ENCODE assay signal across 29 cellular contexts in the genomic region with DNA sequence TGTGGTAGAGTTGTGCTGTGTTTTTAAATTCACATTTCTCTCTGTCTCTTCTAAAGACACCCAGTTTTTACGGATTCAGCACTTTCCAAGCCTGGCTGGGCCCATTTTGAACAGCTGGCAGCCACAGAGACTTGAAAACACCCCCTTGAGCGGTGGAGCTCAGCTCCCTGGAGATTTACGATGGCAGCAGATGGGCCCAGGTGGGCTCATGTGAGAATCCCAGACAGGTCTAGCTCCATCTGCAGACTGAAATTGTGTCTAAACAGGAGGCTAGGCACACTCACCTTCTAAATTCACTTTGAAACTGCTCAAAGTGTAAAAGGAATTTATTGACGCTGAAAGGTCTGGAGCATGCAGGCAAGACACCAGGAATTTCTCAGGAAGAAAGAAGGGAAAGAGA.
DNase-seq lines count a peak whose midpoint lies in the region; ATAC-seq, FAIRE-seq and TF ChIP-seq lines count a peak whose summit lies in the region.
"Had no signal": no experiment of that assay in that cellular context is flagged by ENCODE, and none has a peak within 500 bp of the region (broad histone marks: within the 10 kb centered on the region; RNA-seq: fewer than 3 reads in every experiment).

No MANE protein-coding gene starts in this region.

- H3F3A ChIP-seq in neural progenitor cell (ENCODE audit: low read depth): peaks cover 31% of the 10 kb centered on the region

- H4K20me1 ChIP-seq in K562 (replicated peaks; ENCODE audit: control insufficient read depth, insufficient read depth, low read length): no peaks in the 10 kb centered on the region
- H4K20me1 ChIP-seq in neural progenitor cell (ENCODE audit: low read depth): no peaks in the 10 kb centered on the region

- in situ Hi-C loops in K562 (cut with MboI): no loop called here

- 0 out of 4 replicates have a peak, but pooled peaks of 1 of the 2 experiments have one; percentile 2 for TF ChIP-seq RAD21 in K562 (CRISPR knock-in tag; conservative IDR thresholded peaks at IDR 0.05 in 1 of 2, IDR thresholded peaks at IDR 0.05 in 1 of 2)

- no peak for TF ChIP-seq EP300 in K562 (IDR thresholded peaks at IDR 0.05; ENCODE audit: low read length)

- no peak overlapping the region for H3K27ac Mint-ChIP-seq in neural progenitor cell
- H3K27ac Mint-ChIP-seq: activated naive CD8-positive, alpha-beta T cell treated with anti-CD3 and anti-CD28 coated beads, Interleukin-2, amount 50 U/mL, for 24 hours; CD4-positive, alpha-beta T cell; immature natural killer cell; stimulated activated naive B cell treated with anti-CD40 and anti-IgM and Interleukin-4, amounts not matched to agents 10 μg/mL and 1 μg/mL and 100 μg/mL, for 72 hours had no signal

- WGBS in K562 (ENCODE audit: insufficient coverage, low coverage, missing lambda C conversion rate): 70% methylated on average over 4 of the region's 4 CpGs

- no TSS peak for BruUV-seq in K562 (replicated peaks; lab: Mats Ljungman, UMichigan)

- no peak overlapping the region; a peak in 1 of 4 replicates for H3K9ac ChIP-seq in K562 (ENCODE audit: insufficient read depth in 1 of 2, low read depth in 2 of 2, low read length in 2 of 2)
- no peak overlapping the region for H3K9ac ChIP-seq in neural progenitor cell

- peak; percentile 50 for DNase-seq in DMS 273 (lab: John Stamatoyannopoulos, UW; ENCODE audit: unreplicated experiment)
- DNase-seq in DMS 273 treated with DMSO at 0.1 percent for 48 hours (lab: John Stamatoyannopoulos, UW): no peak
- DNase-seq in NCI-H2171 (lab: John Stamatoyannopoulos, UW): peak; percentile 90
- no peak for DNase-seq in K562 (ENCODE audit: extremely low read depth in 1 of 4, low spot score in 3 of 4)
- no peak for DNase-seq in neural progenitor cell (ENCODE audit: low spot score)
- DNase-seq in NK-92 treated with Interleukin-12 subunit alpha and Interleukin-12 subunit beta, amount 100 ng/mL, for 24 hours (lab: John Stamatoyannopoulos, UW): no peak
- no peak for DNase-seq in hypothalamus (lab: John Stamatoyannopoulos, UW)
- DNase-seq: activated CD4-positive, alpha-beta T cell treated with anti-CD3 and anti-CD28 coated beads for 4 hours; activated CD8-positive, alpha-beta memory T cell treated with anti-CD3 and anti-CD28 coated beads for 24 hours; activated effector memory CD4-positive, alpha-beta T cell treated with Interleukin-2 at 50 U/mL for 16 hours; activated naive CD8-positive, alpha-beta T cell treated with anti-CD3 and anti-CD28 coated beads, Interleukin-2, amount 50 U/mL, for 24 hours; CD4-positive, alpha-beta T cell; dermis blood vessel endothelial cell; gastrocnemius medialis; immature natural killer cell; left ventricle myocardium superior; NCI-H1092; NCI-H2107; NCI-H510A treated with DMSO at 0.1 percent for 48 hours; occipital lobe; OCI-M1; stimulated activated naive B cell treated with anti-CD40 and anti-IgM and Interleukin-4, amounts not matched to agents 10 μg/mL and 1 μg/mL and 100 μg/mL, for 72 hours; T-helper 2 cell had no signal

- no peak for TF ChIP-seq CTCF in K562 (IDR thresholded peaks at IDR 0.05 in 2 of 3, conservative IDR thresholded peaks at IDR 0.05 in 1 of 3; ENCODE audit: insufficient read depth in 2 of 3, low read depth in 1 of 3, low read length in 3 of 3)
- TF ChIP-seq CTCF in neural progenitor cell (IDR thresholded peaks at IDR 0.05): no peak

- intact Hi-C loops in K562 (cut with micrococcal nuclease): no loop called here

- H3K27ac ChIP-seq in K562 (ENCODE audit: extremely low read depth, low read depth, low read length) (no peak overlapping the region), neural progenitor cell (no peak overlapping the region)
- H3K27ac ChIP-seq: 22Rv1, gastrocnemius medialis, suprapubic skin had no signal

- no peaks in the 10 kb centered on the region for H3K36me3 Mint-ChIP-seq in neural progenitor cell
- H3K36me3 Mint-ChIP-seq: immature natural killer cell; stimulated activated naive B cell treated with anti-CD40 and anti-IgM and Interleukin-4, amounts not matched to agents 10 μg/mL and 1 μg/mL and 100 μg/mL, for 72 hours had no signal

- ATAC-seq in K562 (no peak), GM18868 (IDR thresholded peaks at IDR 0.05; ENCODE audit: unreplicated experiment) (no peak)
- ATAC-seq: activated naive CD8-positive, alpha-beta T cell treated with anti-CD3 and anti-CD28 coated beads, Interleukin-2, amount 50 U/mL, for 24 hours; gastrocnemius medialis; HepG2; left ventricle myocardium superior; stimulated activated naive B cell treated with anti-CD40 and anti-IgM and Interleukin-4, amounts not matched to agents 10 μg/mL and 1 μg/mL and 100 μg/mL, for 72 hours had no signal

- peaks cover 7% of the 10 kb centered on the region; the same call in 1 of the 2 replicates for H3K9me3 ChIP-seq in K562 (replicated peaks; ENCODE audit: control insufficient read depth, insufficient read depth, low read depth, low read length)
- peaks cover 4% of the 10 kb centered on the region for H3K9me3 ChIP-seq in neural progenitor cell (ENCODE audit: low read depth)
- H3K9me3 ChIP-seq: gastrocnemius medialis, suprapubic skin had no signal

- H3K4me3 ChIP-seq in K562 (no peak overlapping the region), neural progenitor cell (no peak overlapping the region)
- H3K4me3 ChIP-seq: gastrocnemius medialis, suprapubic skin had no signal

- no peak for FAIRE-seq in K562 (lab: Jason Lieb, UNC)
- FAIRE-seq: endometrium, HepG2 had no signal

- no peaks in the 10 kb centered on the region for H3K9me1 ChIP-seq in K562 (ENCODE audit: control insufficient read depth, insufficient read depth, low read length)

- H3K4me2 ChIP-seq in K562 (ENCODE audit: insufficient read depth, low read length): no peak overlapping the region
- H3K4me2 ChIP-seq in neural progenitor cell: peak overlapping the region; percentile 74

- peaks cover 42% of the 10 kb centered on the region for H3K4me1 Mint-ChIP-seq in neural progenitor cell
- H3K4me1 Mint-ChIP-seq: activated naive CD8-positive, alpha-beta T cell treated with anti-CD3 and anti-CD28 coated beads, Interleukin-2, amount 50 U/mL, for 24 hours; central memory CD8-positive, alpha-beta T cell; immature natural killer cell had no signal

- H3K4me3 Mint-ChIP-seq in neural progenitor cell: peak overlapping the region; percentile 17
- H3K4me3 Mint-ChIP-seq: activated naive CD8-positive, alpha-beta T cell treated with anti-CD3 and anti-CD28 coated beads, Interleukin-2, amount 50 U/mL, for 24 hours; CD4-positive, alpha-beta T cell; central memory CD8-positive, alpha-beta T cell; immature natural killer cell; stimulated activated naive B cell treated with anti-CD40 and anti-IgM and Interleukin-4, amounts not matched to agents 10 μg/mL and 1 μg/mL and 100 μg/mL, for 72 hours had no signal

- peaks cover 66% of the 10 kb centered on the region for H3K27me3 Mint-ChIP-seq in neural progenitor cell (ENCODE audit: insufficient read depth, low read depth)
- H3K27me3 Mint-ChIP-seq: activated naive CD8-positive, alpha-beta T cell treated with anti-CD3 and anti-CD28 coated beads, Interleukin-2, amount 50 U/mL, for 24 hours; CD4-positive, alpha-beta T cell; central memory CD8-positive, alpha-beta T cell had no signal

- H3K9me3 Mint-ChIP-seq in neural progenitor cell: peaks cover 37% of the 10 kb centered on the region
- H3K9me3 Mint-ChIP-seq: immature natural killer cell had no signal

- TF ChIP-seq POLR2A in K562 (conservative IDR thresholded peaks at IDR 0.05): no peak

- CTCF ChIA-PET in K562 (lab: Yijun Ruan, JAX; ENCODE audit: low intra/inter-chr PET ratio): no interaction called here

- H2AFZ ChIP-seq in K562 (ENCODE audit: low read depth, low read length): peak overlapping the region; percentile 11; the same call in 1 of the 2 replicates
- H2AFZ ChIP-seq in neural progenitor cell (replicated peaks): no peak overlapping the region

- POLR2A ChIA-PET in K562 (lab: Yijun Ruan, JAX): interaction anchor here (0.6 to 1.8 kb wide), 5 partner anchors 13 to 308 kb away, joined by 3 to 5 read pairs (median 3); no protein-coding TSS in a partner anchor

- no peaks in the 10 kb centered on the region for H3K27me3 ChIP-seq in K562 (ENCODE audit: control insufficient read depth in 2 of 2, insufficient read depth in 2 of 2, low read length in 2 of 2)
- no peaks in the 10 kb centered on the region for H3K27me3 ChIP-seq in neural progenitor cell
- H3K27me3 ChIP-seq: gastrocnemius medialis, suprapubic skin had no signal

- H3K36me3 ChIP-seq in K562 (ENCODE audit: control insufficient read depth, insufficient read depth, low read length): no peaks in the 10 kb centered on the region
- no peaks in the 10 kb centered on the region for H3K36me3 ChIP-seq in neural progenitor cell
- H3K36me3 ChIP-seq: gastrocnemius medialis, suprapubic skin had no signal

- H3K4me1 ChIP-seq in K562 (replicated peaks in 1 of 2; ENCODE audit: control insufficient read depth in 2 of 2, insufficient read depth in 2 of 2, low read length in 2 of 2): peaks cover 3 to 14% of the 10 kb centered on the region in 2 experiments
- H3K4me1 ChIP-seq in neural progenitor cell: peaks cover 41% of the 10 kb centered on the region
- H3K4me1 ChIP-seq: gastrocnemius medialis had no signal

- no peaks in the 10 kb centered on the region for H3K79me2 ChIP-seq in K562 (ENCODE audit: control insufficient read depth, insufficient read depth, low read length)
- no peaks in the 10 kb centered on the region for H3K79me2 ChIP-seq in neural progenitor cell (ENCODE audit: low read depth)

TF ChIP-seq in K562, 482 proteins besides CTCF, POLR2A, EP300 and RAD21 (continues in another document):
- TF ChIP-seq, protein P1, sequence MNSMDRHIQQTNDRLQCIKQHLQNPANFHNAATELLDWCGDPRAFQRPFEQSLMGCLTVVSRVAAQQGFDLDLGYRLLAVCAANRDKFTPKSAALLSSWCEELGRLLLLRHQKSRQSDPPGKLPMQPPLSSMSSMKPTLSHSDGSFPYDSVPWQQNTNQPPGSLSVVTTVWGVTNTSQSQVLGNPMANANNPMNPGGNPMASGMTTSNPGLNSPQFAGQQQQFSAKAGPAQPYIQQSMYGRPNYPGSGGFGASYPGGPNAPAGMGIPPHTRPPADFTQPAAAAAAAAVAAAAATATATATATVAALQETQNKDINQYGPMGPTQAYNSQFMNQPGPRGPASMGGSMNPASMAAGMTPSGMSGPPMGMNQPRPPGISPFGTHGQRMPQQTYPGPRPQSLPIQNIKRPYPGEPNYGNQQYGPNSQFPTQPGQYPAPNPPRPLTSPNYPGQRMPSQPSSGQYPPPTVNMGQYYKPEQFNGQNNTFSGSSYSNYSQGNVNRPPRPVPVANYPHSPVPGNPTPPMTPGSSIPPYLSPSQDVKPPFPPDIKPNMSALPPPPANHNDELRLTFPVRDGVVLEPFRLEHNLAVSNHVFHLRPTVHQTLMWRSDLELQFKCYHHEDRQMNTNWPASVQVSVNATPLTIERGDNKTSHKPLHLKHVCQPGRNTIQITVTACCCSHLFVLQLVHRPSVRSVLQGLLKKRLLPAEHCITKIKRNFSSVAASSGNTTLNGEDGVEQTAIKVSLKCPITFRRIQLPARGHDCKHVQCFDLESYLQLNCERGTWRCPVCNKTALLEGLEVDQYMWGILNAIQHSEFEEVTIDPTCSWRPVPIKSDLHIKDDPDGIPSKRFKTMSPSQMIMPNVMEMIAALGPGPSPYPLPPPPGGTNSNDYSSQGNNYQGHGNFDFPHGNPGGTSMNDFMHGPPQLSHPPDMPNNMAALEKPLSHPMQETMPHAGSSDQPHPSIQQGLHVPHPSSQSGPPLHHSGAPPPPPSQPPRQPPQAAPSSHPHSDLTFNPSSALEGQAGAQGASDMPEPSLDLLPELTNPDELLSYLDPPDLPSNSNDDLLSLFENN (IDR thresholded peaks at IDR 0.05; ENCODE audit: low read depth in 2 of 2, low read length in 2 of 2): no peak

Comparison
In these comparisons a context has a peak if more than half of its experiments do, and no peak if none do; other contexts are left out.
1. DNase-seq: peak in DMS 273 (single experiment) and NCI-H2171 (single experiment); none in DMS 273 treated with DMSO at 0.1 percent for 48 hours (single experiment), K562 (0 of 4), neural progenitor cell (single experiment), NK-92 treated with Interleukin-12 subunit alpha and Interleukin-12 subunit beta, amount 100 ng/mL, for 24 hours (single experiment) and hypothalamus (0 of 51).